Comparison of ENCODE assay signal across 8 cellular contexts in the genomic region with DNA sequence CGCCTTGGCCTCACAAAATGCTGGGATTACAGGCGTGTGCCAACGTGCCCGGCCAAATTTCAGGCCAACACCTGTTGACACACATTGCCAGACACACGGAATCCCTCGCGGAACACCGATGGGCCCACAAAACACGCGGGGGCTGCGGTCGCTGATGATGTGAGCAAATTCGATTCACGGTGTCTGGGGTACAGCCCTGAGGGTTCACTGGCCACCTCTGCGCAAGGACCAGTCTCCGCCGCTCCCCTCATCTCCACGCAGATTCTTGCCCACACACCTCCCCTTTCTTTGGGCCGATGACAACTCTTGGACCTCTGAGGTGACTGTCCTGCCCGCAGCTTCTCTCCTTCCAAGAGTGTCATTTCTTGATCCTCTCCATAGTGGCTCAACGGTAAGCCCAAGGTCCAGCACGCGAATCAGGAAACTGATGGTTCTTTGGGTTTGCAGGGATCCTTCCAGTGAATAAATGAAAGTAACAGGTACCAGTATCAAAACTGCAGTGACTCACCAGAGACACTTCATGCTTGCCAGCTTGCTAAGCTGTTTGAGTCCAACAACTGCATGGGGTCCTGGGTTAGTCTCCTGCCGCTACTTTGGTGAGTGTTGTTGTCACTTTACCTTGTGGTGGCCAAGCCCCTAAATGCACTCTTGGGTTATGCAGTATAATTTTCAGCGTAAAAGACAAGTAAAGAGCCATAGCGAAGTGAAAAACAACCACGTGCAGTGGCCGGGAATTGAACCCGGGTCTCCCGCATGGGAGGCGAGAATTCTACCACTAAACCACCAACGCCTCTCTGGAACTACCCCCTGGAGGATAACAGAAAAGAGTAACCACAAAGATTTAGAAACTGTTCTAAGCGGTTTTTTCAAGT. TPM values are rescaled to one million over a fixed set of nuclear protein-coding genes. Genes with fewer than 3 reads are reported as not detected.
A peak's percentile ranks its signal among the peaks of the same experiment; 100 is the strongest.
DNase-seq lines count a peak whose midpoint lies in the region; ATAC-seq, FAIRE-seq and TF ChIP-seq lines count a peak whose summit lies in the region.

No MANE protein-coding gene starts in this region.

- no peak overlapping the region for H4K8ac ChIP-seq in mesenchymal stem cell (ENCODE audit: low read length)

- no peak overlapping the region for H3K23ac ChIP-seq in mesenchymal stem cell (ENCODE audit: low read length in 2 of 2)

- H3K79me1 ChIP-seq in mesenchymal stem cell (replicated peaks; ENCODE audit: low read length, poor library complexity, severe bottlenecking): no peaks in the 10 kb centered on the region

- H2BK120ac ChIP-seq in mesenchymal stem cell (ENCODE audit: low read depth, low read length): no peak overlapping the region

- TF ChIP-seq CTCF in RWPE1 (conservative IDR thresholded peaks at IDR 0.05; ENCODE audit: low read depth) (no peak), bronchial epithelial cell (IDR thresholded peaks at IDR 0.05; ENCODE audit: insufficient read depth, low read length, severe bottlenecking) (no peak)

- no peak overlapping the region for H2BK12ac ChIP-seq in mesenchymal stem cell (ENCODE audit: low read length in 2 of 2)

- H3K27me3 ChIP-seq in H7 (ENCODE audit: control insufficient read depth, insufficient read depth, low read length) (no peaks in the 10 kb centered on the region), bronchial epithelial cell (ENCODE audit: control insufficient read depth, insufficient read depth, low read length) (no peaks in the 10 kb centered on the region), mesenchymal stem cell (ENCODE audit: control insufficient read depth in 1 of 2, insufficient read depth in 1 of 2, low read length in 2 of 2) (peaks cover 0 to 17% of the 10 kb centered on the region in 2 experiments)

- H3K4me2 ChIP-seq in mesenchymal stem cell (ENCODE audit: low read length, poor library complexity, severe bottlenecking): no peak overlapping the region

- H2AK5ac ChIP-seq in mesenchymal stem cell (ENCODE audit: low read length, severe bottlenecking): no peak overlapping the region

- no peak overlapping the region for H3K14ac ChIP-seq in mesenchymal stem cell (ENCODE audit: low read length in 2 of 2)

- ATAC-seq in GM18519 (IDR thresholded peaks at IDR 0.05; ENCODE audit: low FRiP score, unreplicated experiment): no peak
- no peak for ATAC-seq in GM21717 (IDR thresholded peaks at IDR 0.05; ENCODE audit: unreplicated experiment)
- ATAC-seq in GM21529 (IDR thresholded peaks at IDR 0.05; ENCODE audit: unreplicated experiment): no peak

- DNase-seq in COR-L47 (lab: John Stamatoyannopoulos, UW) (peak; percentile 58), H7 (peak; percentile 82), RWPE1 (ENCODE audit: low spot score) (peak; percentile 53), bronchial epithelial cell (ENCODE audit: low read depth) (peak; percentile 58), mesenchymal stem cell (peak; percentile 59)

- no peaks in the 10 kb centered on the region for H3K36me3 ChIP-seq in H7 (replicated peaks; ENCODE audit: control insufficient read depth, insufficient read depth, low read length)
- no peaks in the 10 kb centered on the region for H3K36me3 ChIP-seq in bronchial epithelial cell (ENCODE audit: control insufficient read depth, insufficient read depth, low read length)
- H3K36me3 ChIP-seq in mesenchymal stem cell (ENCODE audit: control insufficient read depth in 1 of 2, insufficient read depth in 2 of 2, low read depth in 1 of 2, low read length in 2 of 2): no peaks in the 10 kb centered on the region

- no peak overlapping the region for H3K18ac ChIP-seq in mesenchymal stem cell (ENCODE audit: low read depth in 1 of 2, low read length in 2 of 2)

- no peaks in the 10 kb centered on the region for H3K4me1 ChIP-seq in mesenchymal stem cell (ENCODE audit: control insufficient read depth, insufficient read depth, low read depth, low read length)

- H3K9me3 ChIP-seq in mesenchymal stem cell (ENCODE audit: control insufficient read depth, low read length): no peaks in the 10 kb centered on the region

- H2BK15ac ChIP-seq in mesenchymal stem cell (ENCODE audit: low read depth, poor library complexity, severe bottlenecking): no peak overlapping the region

- H2AFZ ChIP-seq in mesenchymal stem cell (ENCODE audit: low read depth, low read length): no peak overlapping the region

- POLR2A ChIA-PET in RWPE1 (lab: Yijun Ruan, JAX; ENCODE audit: low non-redundant PET): no interaction called here

- H3K9ac ChIP-seq in mesenchymal stem cell (ENCODE audit: low read length): no peak overlapping the region

- no peak overlapping the region for H2BK5ac ChIP-seq in mesenchymal stem cell (ENCODE audit: low read depth, low read length, poor library complexity, severe bottlenecking)

- WGBS in mesenchymal stem cell: 77% methylated on average over 31 of the region's 33 CpGs

- CTCF ChIA-PET in RWPE1 (lab: Yijun Ruan, JAX): interaction anchor here (0.8 kb wide), 1 partner anchor 26 kb away, joined by 3 read pairs; no protein-coding TSS in a partner anchor

- H3K4me3 ChIP-seq in H7 (ENCODE audit: insufficient read depth, low read depth, low read length) (no peak overlapping the region), bronchial epithelial cell (ENCODE audit: low read depth, low read length) (no peak overlapping the region), mesenchymal stem cell (ENCODE audit: insufficient read depth in 1 of 2, low read depth in 1 of 2, low read length in 2 of 2) (no peak overlapping the region)

- no peak overlapping the region for H3K4ac ChIP-seq in mesenchymal stem cell (ENCODE audit: low read depth in 1 of 2, low read length in 2 of 2)

- no peak overlapping the region for H4K91ac ChIP-seq in mesenchymal stem cell (ENCODE audit: low read length)

- H3K27ac ChIP-seq in RWPE1: no peak overlapping the region
- no peak overlapping the region for H3K27ac ChIP-seq in mesenchymal stem cell (ENCODE audit: low read length, poor library complexity, severe bottlenecking)

- no peak for FAIRE-seq in bronchial epithelial cell (lab: Jason Lieb, UNC)

RNA-seq across cellular contexts. Expression of a gene that starts 11.0 kb away (rescaled TPM):
- under 0.01 TPM in 2 replicates for total RNA-seq in H7 (2014; rRNA removed; shearing (Covaris generic))
- total RNA-seq in bronchial epithelial cell: 2,323 and 5,262 TPM in 2 replicates
- not detected for polyA plus RNA-seq in mesenchymal stem cell (2013, experiment 1 of 2)
- not detected for polyA plus RNA-seq in mesenchymal stem cell (2013, experiment 2 of 2)

Comparison
In these comparisons a context has a peak if more than half of its experiments do, and no peak if none do; other contexts are left out.
1. RNA of a gene that starts 11.0 kb away (total RNA-seq): 2,323 to 5,262 TPM in bronchial epithelial cell; under 0.01 TPM in H7; every median in the first group is over 1,000 times any median in the second.
2. Peak in every context shown above with its lines, with median percentiles within 50 percentile points of each other: DNase-seq.